20 cellular contexts compared by ENCODE assay signal in genomic region chr9:123248630-123249029, GRCh38. TPM values are rescaled to one million over a fixed set of nuclear protein-coding genes. Genes with fewer than 3 reads are reported as not detected.
DNase-seq lines count a peak whose midpoint lies in the region; ATAC-seq and TF ChIP-seq lines count a peak whose summit lies in the region.
"Had no signal": no experiment of that assay in that cellular context is flagged by ENCODE, and none has a peak within 500 bp of the region (broad histone marks: within the 10 kb centered on the region; RNA-seq: fewer than 3 reads in every experiment).

No MANE protein-coding gene starts in this region.

- CTCF ChIA-PET in PC-3 (lab: Charles Lee) = interaction anchor here (0.6 kb wide), 1 partner anchor 154 kb away, joined by 5 read pairs; no protein-coding TSS in a partner anchor

- peaks cover 2% of the 10 kb centered on the region for H3K36me3 Mint-ChIP-seq in activated naive CD8-positive, alpha-beta T cell treated with anti-CD3 and anti-CD28 coated beads, Interleukin-2, amount 50 U/mL, for 24 hours (ENCODE audit: low read depth)
- H3K36me3 Mint-ChIP-seq in activated naive CD8-positive, alpha-beta T cell treated with anti-CD3 and anti-CD28 coated beads for 36 hours = peaks cover 17% of the 10 kb centered on the region

- peaks cover 6% of the 10 kb centered on the region; the same call in 1 of the 2 replicates for H3K79me2 ChIP-seq in PC-3 (ENCODE audit: low read length)

- H2AFZ ChIP-seq in PC-3 (ENCODE audit: low read length) = no peak overlapping the region
- H2AFZ ChIP-seq: GM23248 had no signal

- no peaks in the 10 kb centered on the region for H3K27me3 ChIP-seq in PC-3 (ENCODE audit: low read length)
- H3K27me3 ChIP-seq: BE2C, SJCRH30 had no signal

- no peaks in the 10 kb centered on the region for H3K9me3 Mint-ChIP-seq in activated naive CD8-positive, alpha-beta T cell treated with anti-CD3 and anti-CD28 coated beads, Interleukin-2, amount 50 U/mL, for 24 hours
- H3K9me3 Mint-ChIP-seq in activated naive CD8-positive, alpha-beta T cell treated with anti-CD3 and anti-CD28 coated beads for 36 hours = peaks cover 2% of the 10 kb centered on the region
- H3K9me3 Mint-ChIP-seq: IgD-negative memory B cell had no signal

- no peak for TF ChIP-seq CTCF in PC-3 (conservative IDR thresholded peaks at IDR 0.05; ENCODE audit: low read depth, low read length)
- no peak for TF ChIP-seq CTCF in mucosa of descending colon (IDR thresholded peaks at IDR 0.05)

- no peak overlapping the region for H3K9ac ChIP-seq in PC-3 (ENCODE audit: low read length)
- H3K9ac ChIP-seq: GM23248 had no signal

- no peak for DNase-seq in activated naive CD8-positive, alpha-beta T cell treated with anti-CD3 and anti-CD28 coated beads, Interleukin-2, amount 50 U/mL, for 24 hours
- DNase-seq in activated naive CD8-positive, alpha-beta T cell treated with anti-CD3 and anti-CD28 coated beads for 36 hours = no peak
- DNase-seq in PC-3 (peak; percentile 36), mucosa of descending colon (no peak), EL (no peak), NCI-H2171 (lab: John Stamatoyannopoulos, UW) (no peak), mucosa of gallbladder (ENCODE audit: low spot score) (no peak)
- DNase-seq: BE2C, DMS53, GM23248, HCEC 1CT, Karpas-422, MG63, NCI-H1417, NCI-H1694 treated with DMSO at 0.1 percent for 48 hours, NCI-H2081 treated with DMSO at 0.1 percent for 48 hours, NCI-H446, NCI-H526, SJCRH30 had no signal

- intact Hi-C loops in PC-3 (cut with micrococcal nuclease) = no loop called here
- intact Hi-C loops in mucosa of descending colon (cut with DNase I, micrococcal nuclease) = no loop called here

- H3K9me3 ChIP-seq in PC-3 (ENCODE audit: low read length) (no peaks in the 10 kb centered on the region), mucosa of descending colon (no peaks in the 10 kb centered on the region)
- H3K9me3 ChIP-seq: BE2C, SJCRH30 had no signal

- H3K4me1 ChIP-seq in PC-3 (ENCODE audit: insufficient read depth, low read length) = peaks cover 5% of the 10 kb centered on the region; the same call in 1 of the 2 replicates
- H3K4me1 ChIP-seq in mucosa of descending colon (ENCODE audit: low read depth) = peaks cover 20% of the 10 kb centered on the region
- H3K4me1 ChIP-seq: BE2C had no signal

- no peak overlapping the region for H3K27ac Mint-ChIP-seq in activated naive CD8-positive, alpha-beta T cell treated with anti-CD3 and anti-CD28 coated beads, Interleukin-2, amount 50 U/mL, for 24 hours
- H3K27ac Mint-ChIP-seq in activated naive CD8-positive, alpha-beta T cell treated with anti-CD3 and anti-CD28 coated beads for 36 hours = no peak overlapping the region
- H3K27ac Mint-ChIP-seq: IgD-negative memory B cell had no signal

- H3K36me3 ChIP-seq in PC-3 (ENCODE audit: low read depth, low read length) (no peaks in the 10 kb centered on the region), mucosa of descending colon (ENCODE audit: low read depth) (no peaks in the 10 kb centered on the region)
- H3K36me3 ChIP-seq: BE2C, MG63, SJCRH30 had no signal

- POLR2A ChIA-PET in PC-3 (lab: Charles Lee; ENCODE audit: unreplicated experiment) = no interaction called here

- no TSS peak for BruUV-seq in PC-3 (replicated peaks; lab: Mats Ljungman, UMichigan)

- H3F3A ChIP-seq in PC-3 (ENCODE audit: low read length, unreplicated experiment) = no peaks in the 10 kb centered on the region

- ATAC-seq in activated naive CD8-positive, alpha-beta T cell treated with anti-CD3 and anti-CD28 coated beads, Interleukin-2, amount 50 U/mL, for 24 hours = peak; percentile 76
- ATAC-seq in PC-3 (peak; percentile 99), mucosa of descending colon (peak; percentile 93)

- no peak overlapping the region for H3K4me2 ChIP-seq in PC-3 (ENCODE audit: low read length)

- H3K4me3 Mint-ChIP-seq in activated naive CD8-positive, alpha-beta T cell treated with anti-CD3 and anti-CD28 coated beads, Interleukin-2, amount 50 U/mL, for 24 hours = no peak overlapping the region
- H3K4me3 Mint-ChIP-seq in activated naive CD8-positive, alpha-beta T cell treated with anti-CD3 and anti-CD28 coated beads for 36 hours = no peak overlapping the region
- H3K4me3 Mint-ChIP-seq: IgD-negative memory B cell had no signal

- H3K27me3 Mint-ChIP-seq in activated naive CD8-positive, alpha-beta T cell treated with anti-CD3 and anti-CD28 coated beads, Interleukin-2, amount 50 U/mL, for 24 hours = no peaks in the 10 kb centered on the region
- no peaks in the 10 kb centered on the region for H3K27me3 Mint-ChIP-seq in activated naive CD8-positive, alpha-beta T cell treated with anti-CD3 and anti-CD28 coated beads for 36 hours
- H3K27me3 Mint-ChIP-seq: IgD-negative memory B cell had no signal

- H3K4me1 Mint-ChIP-seq in activated naive CD8-positive, alpha-beta T cell treated with anti-CD3 and anti-CD28 coated beads, Interleukin-2, amount 50 U/mL, for 24 hours = peaks cover 81% of the 10 kb centered on the region
- peaks cover 48% of the 10 kb centered on the region for H3K4me1 Mint-ChIP-seq in activated naive CD8-positive, alpha-beta T cell treated with anti-CD3 and anti-CD28 coated beads for 36 hours

- H4K20me1 ChIP-seq in PC-3 (ENCODE audit: low read length) = no peaks in the 10 kb centered on the region

- no peaks in the 10 kb centered on the region for H3K9me2 ChIP-seq in PC-3 (replicated peaks; ENCODE audit: low read length)

- no peak overlapping the region for H3K27ac ChIP-seq in PC-3 (ENCODE audit: low read length)
- H3K27ac ChIP-seq: GM23248, SJCRH30 had no signal

- H3K4me3 ChIP-seq in PC-3 (ENCODE audit: low read length) = no peak overlapping the region
- H3K4me3 ChIP-seq in mucosa of descending colon = no peak overlapping the region
- H3K4me3 ChIP-seq: GM23248, MG63, SJCRH30 had no signal

RNA-seq across cellular contexts. Expression of gene STRBP, which starts 19.8 kb away (rescaled TPM):
- 10 to 100 TPM; 43.5 to 46.2 TPM for total RNA-seq in activated naive CD8-positive, alpha-beta T cell treated with anti-CD3 and anti-CD28 coated beads for 36 hours
- total RNA-seq in PC-3 (2014; rRNA removed) (15.6 and 19.2 TPM in 2 replicates), mucosa of descending colon (10 to 100 TPM; 39.8 to 45.0 (median 44.2) TPM), mucosa of gallbladder (37.2 TPM)
